9 cellular contexts compared by ENCODE assay signal in the genomic region with DNA sequence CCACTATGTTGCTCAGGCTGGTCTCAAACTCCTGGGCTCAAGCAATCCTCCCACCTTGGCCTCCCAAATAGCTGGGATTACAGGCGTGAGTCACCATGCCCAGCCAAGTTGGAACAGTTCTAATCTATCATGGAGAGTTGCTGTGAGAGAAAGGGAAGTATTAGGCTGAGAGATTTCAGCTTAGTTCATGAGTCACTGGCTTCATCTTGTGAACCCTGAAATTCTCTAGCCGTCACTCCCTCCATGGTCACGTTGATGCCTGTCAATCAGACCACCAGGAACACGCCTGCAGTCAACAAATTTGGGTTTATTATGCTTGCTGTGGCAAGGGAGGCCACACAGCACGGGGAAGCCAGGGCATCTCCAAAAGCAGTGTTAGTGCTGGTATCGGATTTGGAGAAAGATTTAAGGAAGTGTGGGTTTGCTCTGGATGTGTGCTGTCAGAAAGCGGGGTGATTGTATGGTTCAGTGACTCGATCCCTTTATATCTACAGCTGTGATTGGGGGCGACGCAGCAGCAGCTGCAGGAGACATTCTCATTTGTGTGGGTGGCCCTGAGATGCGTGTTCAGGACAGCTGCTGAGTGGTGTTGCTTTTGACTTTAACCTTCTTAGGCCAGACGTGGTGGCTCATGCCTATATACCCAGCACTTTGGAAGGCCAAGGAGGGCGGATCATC. TPM values are rescaled to one million over a fixed set of nuclear protein-coding genes. Genes with fewer than 3 reads are reported as not detected.
DNase-seq lines count a peak whose midpoint lies in the region; ATAC-seq and TF ChIP-seq lines count a peak whose summit lies in the region.
"Had no signal": no experiment of that assay in that cellular context is flagged by ENCODE, and none has a peak within 500 bp of the region (broad histone marks: within the 10 kb centered on the region; RNA-seq: fewer than 3 reads in every experiment).

No MANE protein-coding gene starts in this region.

- no peak for TF ChIP-seq CTCF in fibroblast of mammary gland (conservative IDR thresholded peaks at IDR 0.05; ENCODE audit: control insufficient read depth, insufficient read depth, low read depth, low read length)

- ATAC-seq in GM19328 (IDR thresholded peaks at IDR 0.05; ENCODE audit: unreplicated experiment): no peak
- ATAC-seq: Panc1 had no signal

- no peak overlapping the region for H3K4me3 ChIP-seq in fibroblast of mammary gland (ENCODE audit: control insufficient read depth, low read depth, low read length)

- DNase-seq in A172 (ENCODE audit: low spot score) (peak; percentile 46), OCI-M1 (lab: John Stamatoyannopoulos, UW) (peak; percentile 27), fibroblast of mammary gland (ENCODE audit: low read depth) (peak; percentile 78), NCI-H345 treated with DMSO at 0.1 percent for 48 hours (lab: John Stamatoyannopoulos, UW; ENCODE audit: unreplicated experiment) (no peak), NCI-H1694 treated with DMSO at 0.1 percent for 48 hours (lab: John Stamatoyannopoulos, UW) (no peak)
- DNase-seq: erythroblast, MM.1S had no signal

RNA-seq across cellular contexts. Expression of a gene that starts 18.7 kb away (rescaled TPM):
- 0.84 and 1.5 TPM in 2 replicates for total RNA-seq in A172 (2014; rRNA removed; shearing (Covaris generic))

RNA-seq across cellular contexts. Expression of a gene that starts 30.2 kb away (rescaled TPM):
- 31.2 and 70.8 TPM in 2 replicates for total RNA-seq in A172 (2014; rRNA removed; shearing (Covaris generic))

RNA-seq across cellular contexts. Expression of a gene that starts 46.5 kb away (rescaled TPM):
- total RNA-seq in A172 (2014; rRNA removed; shearing (Covaris generic)): not detected in 2 replicates

RNA-seq across cellular contexts. Expression of a gene that starts 52.7 kb away (rescaled TPM):
- 1.1 TPM in 1 of 2 replicates, not detected in the other for total RNA-seq in A172 (2014; rRNA removed; shearing (Covaris generic))

RNA-seq across cellular contexts. Expression of a gene that starts 58.7 kb away (rescaled TPM):
- 6.9 and 15.8 TPM in 2 replicates for total RNA-seq in A172 (2014; rRNA removed; shearing (Covaris generic))

Comparison
In these comparisons a context has a peak if more than half of its experiments do, and no peak if none do; other contexts are left out.
1. DNase-seq: peak in A172 (single experiment), OCI-M1 (single experiment) and fibroblast of mammary gland (single experiment); none in NCI-H345 treated with DMSO at 0.1 percent for 48 hours (single experiment) and NCI-H1694 treated with DMSO at 0.1 percent for 48 hours (single experiment).